In genomic region chr2:195533771-195534642, GRCh38 we compare ENCODE assay signal across 9 cellular contexts.
A peak's percentile ranks its signal among the peaks of the same experiment; 100 is the strongest.
DNase-seq lines count a peak whose midpoint lies in the region; ATAC-seq, FAIRE-seq and TF ChIP-seq lines count a peak whose summit lies in the region.
"Had no signal": no experiment of that assay in that cellular context is flagged by ENCODE, and none has a peak within 500 bp of the region (broad histone marks: within the 10 kb centered on the region; RNA-seq: fewer than 3 reads in every experiment).

No MANE protein-coding gene starts in this region.

- POLR2A ChIA-PET in A549 (lab: Yijun Ruan, JAX), result interaction anchor here (0.8 to 3.2 kb wide), 7 partner anchors 11 to 126 kb away, joined by 3 to 47 read pairs (median 5); partner anchors contain the start of gene SLC39A10

- intact Hi-C loops in psoas muscle (cut with DNase I), result no loop called here

- TF ChIP-seq EP300 in A549 (IDR thresholded peaks at IDR 0.05), result no peak

- 3% methylated on average over 8 of the region's 8 CpGs for WGBS in A549 (ENCODE audit: missing lambda C conversion rate)
- WGBS in psoas muscle, 3 donors, result 24 to 44% (median 27%) methylated on average over 8 of the region's 8 CpGs

- H2AFZ ChIP-seq in Loucy (ENCODE audit: low read length), result peak overlapping the region; percentile 87
- H2AFZ ChIP-seq: parathyroid adenoma had no signal

- H3F3A ChIP-seq in Loucy (ENCODE audit: low read depth), result no peaks in the 10 kb centered on the region

- H3K4me2 ChIP-seq in A549 (peak overlapping the region; percentile 86), Loucy (ENCODE audit: low read depth, low read length, poor library complexity, severe bottlenecking) (peak overlapping the region; percentile 83)

- H3K79me2 ChIP-seq in Loucy (ENCODE audit: insufficient read depth, low read length), result no peaks in the 10 kb centered on the region
- H3K79me2 ChIP-seq: parathyroid adenoma had no signal

- no peak for FAIRE-seq in A549 (lab: Jason Lieb, UNC)

- peak; percentile 38 to 82 for DNase-seq in A549 (ENCODE audit: low read depth in 1 of 2, low spot score in 1 of 2)
- DNase-seq in activated CD8-positive, alpha-beta memory T cell treated with anti-CD3 and anti-CD28 coated beads, Interleukin-2, amount 50 U/mL, for 24 hours (ENCODE audit: extremely low read depth), result peak; percentile 42
- peak; percentile 80 for DNase-seq in fibroblast of gingiva (ENCODE audit: low read depth)
- DNase-seq in psoas muscle, result peak; percentile 58 to 63
- no peak for DNase-seq in DMS 273 treated with DMSO at 0.1 percent for 48 hours (lab: John Stamatoyannopoulos, UW)
- DNase-seq in H7, result no peak

- H3K4me1 ChIP-seq in A549 (peaks cover 43% of the 10 kb centered on the region), Loucy (ENCODE audit: insufficient read depth, low read length, poor library complexity, severe bottlenecking) (peaks cover 72% of the 10 kb centered on the region), psoas muscle (no peaks in the 10 kb centered on the region)
- H3K4me1 ChIP-seq: parathyroid adenoma had no signal

- no peaks in the 10 kb centered on the region for H3K36me3 ChIP-seq in Loucy (ENCODE audit: insufficient read depth, low read length)
- H3K36me3 ChIP-seq in psoas muscle (ENCODE audit: insufficient read depth in 1 of 2, low read depth in 1 of 2), result no peaks in the 10 kb centered on the region
- H3K36me3 ChIP-seq in H7 (replicated peaks; ENCODE audit: control insufficient read depth, insufficient read depth, low read length), result no peaks in the 10 kb centered on the region

- peak; percentile 93 to 94 for ATAC-seq in A549
- ATAC-seq in GM19438 (IDR thresholded peaks at IDR 0.05; ENCODE audit: low read depth, unreplicated experiment), result peak; percentile 38
- ATAC-seq in psoas muscle, result peak in 3 of 4 donors; percentile 53 to 82 (median 80)

- no peaks in the 10 kb centered on the region for H3K9me3 ChIP-seq in A549
- no peaks in the 10 kb centered on the region for H3K9me3 ChIP-seq in Loucy (ENCODE audit: insufficient read depth, low read depth, low read length)
- no peaks in the 10 kb centered on the region for H3K9me3 ChIP-seq in psoas muscle

- TF ChIP-seq RAD21 in A549 (conservative IDR thresholded peaks at IDR 0.05 in 1 of 2, IDR thresholded peaks at IDR 0.05 in 1 of 2), result peak; percentile 12 to 31; a peak in 2 of 5 replicates

- H3K9ac ChIP-seq in Loucy (ENCODE audit: low read depth, low read length, poor library complexity, severe bottlenecking), result peak overlapping the region; percentile 68
- H3K9ac ChIP-seq: parathyroid adenoma had no signal

- H3K27me3 ChIP-seq in Loucy (ENCODE audit: insufficient read depth, low read length, poor library complexity, severe bottlenecking) (no peaks in the 10 kb centered on the region), psoas muscle (ENCODE audit: insufficient read depth in 3 of 3, low read length in 2 of 3) (no peaks in the 10 kb centered on the region), H7 (ENCODE audit: control insufficient read depth, insufficient read depth, low read length) (no peaks in the 10 kb centered on the region)

- CTCF ChIA-PET in A549 (lab: Yijun Ruan, JAX), result interaction anchor here (0.7 to 2.8 kb wide), 9 partner anchors 12 to 132 kb away, joined by 3 to 22 read pairs (median 3); no protein-coding TSS in a partner anchor

- peak; percentile 41 for TF ChIP-seq CTCF in A549 (IDR thresholded peaks at IDR 0.05)
- TF ChIP-seq CTCF in Loucy (conservative IDR thresholded peaks at IDR 0.05; ENCODE audit: low read length), result peak; percentile 49
- no peak for TF ChIP-seq CTCF in psoas muscle (IDR thresholded peaks at IDR 0.05)

- no peak for TF ChIP-seq POLR2A in A549 (IDR thresholded peaks at IDR 0.05; ENCODE audit: low read length)

- H3K27ac ChIP-seq in A549 (peak overlapping the region; percentile 71 to 87), psoas muscle (no peak overlapping the region)
- H3K27ac ChIP-seq: parathyroid adenoma had no signal

- H3K9me2 ChIP-seq in Loucy (replicated peaks; ENCODE audit: low read depth, low read length), result no peaks in the 10 kb centered on the region

- H3K4me3 ChIP-seq in A549 (no peak overlapping the region), Loucy (ENCODE audit: low read length, poor library complexity, severe bottlenecking) (peak overlapping the region; percentile 70), psoas muscle (no peak overlapping the region), H7 (ENCODE audit: insufficient read depth, low read depth, low read length) (no peak overlapping the region)

- H4K20me1 ChIP-seq in Loucy (ENCODE audit: insufficient read depth, low read length, poor library complexity, severe bottlenecking), result no peaks in the 10 kb centered on the region

TF ChIP-seq in A549, 52 proteins besides CTCF, POLR2A, EP300 and RAD21:
- TF ChIP-seq FOSL2 (IDR thresholded peaks at IDR 0.05), result no peak
- TF ChIP-seq FOSL2 (CRISPR knock-in tag; IDR thresholded peaks at IDR 0.05), result peak; percentile 59
- TF ChIP-seq MAX (IDR thresholded peaks at IDR 0.05), result 0 out of 2 replicates have a peak, but pooled peaks have one; percentile 22
- TF ChIP-seq ELK1 (IDR thresholded peaks at IDR 0.05; ENCODE audit: low read depth, low read length), result no peak
- TF ChIP-seq JUN (IDR thresholded peaks at IDR 0.05), result peak in 1 of 2 experiments; percentile 39; a peak in 1 of 5 replicates
- TF ChIP-seq SMC3 (IDR thresholded peaks at IDR 0.05), result peak; percentile 30; the same call in 1 of the 3 replicates
- TF ChIP-seq CBX8 (IDR thresholded peaks at IDR 0.05), result no peak

Comparison
In these comparisons a context has a peak if more than half of its experiments do, and no peak if none do; other contexts are left out.
1. ATAC-seq: peak in every context shown above with its lines; median percentile 94 in A549; 80 in psoas muscle; 38 in GM19438.
2. DNase-seq: peak in A549 (2 of 2), activated CD8-positive, alpha-beta memory T cell treated with anti-CD3 and anti-CD28 coated beads, Interleukin-2, amount 50 U/mL, for 24 hours (single experiment), fibroblast of gingiva (single experiment) and psoas muscle (2 of 2); none in DMS 273 treated with DMSO at 0.1 percent for 48 hours (single experiment) and H7 (single experiment).